15 cellular contexts compared by ENCODE assay signal in the genomic region with DNA sequence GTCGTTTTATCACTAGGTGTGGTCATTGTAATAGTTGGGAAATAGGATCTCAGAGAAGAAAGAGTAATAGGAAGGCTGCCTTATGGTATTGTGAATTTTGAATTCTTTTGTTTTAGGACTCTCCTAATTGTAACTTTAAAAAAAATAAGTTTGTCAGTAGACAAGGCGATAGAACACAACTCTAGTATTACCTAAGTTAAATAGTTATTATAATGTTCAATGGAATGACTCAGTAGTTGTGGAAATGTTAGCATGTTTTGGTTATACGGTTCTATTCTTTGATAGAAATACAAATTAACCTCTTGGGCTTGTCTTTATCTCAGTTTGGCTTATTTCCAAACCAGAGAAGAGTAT. TPM values are rescaled to one million over a fixed set of nuclear protein-coding genes. Genes with fewer than 3 reads are reported as not detected.
DNase-seq lines count a peak whose midpoint lies in the region; TF ChIP-seq lines count a peak whose summit lies in the region.
"Had no signal": no experiment of that assay in that cellular context is flagged by ENCODE, and none has a peak within 500 bp of the region (broad histone marks: within the 10 kb centered on the region; RNA-seq: fewer than 3 reads in every experiment).

No MANE protein-coding gene starts in this region.

- peak overlapping the region; percentile 75 to 80 (median 77) for H3K4me3 Mint-ChIP-seq in brain
- peak overlapping the region; percentile 67 for H3K4me3 Mint-ChIP-seq in mesothelial cell of epicardium
- H3K4me3 Mint-ChIP-seq in osteocyte (ENCODE audit: unreplicated experiment) = no peak overlapping the region

- H3K27ac Mint-ChIP-seq in brain (no peak overlapping the region), mesothelial cell of epicardium (no peak overlapping the region), osteocyte (ENCODE audit: unreplicated experiment) (no peak overlapping the region)

- peak overlapping the region; percentile 76 for H3K4me3 ChIP-seq in HUES48 (ENCODE audit: low read depth, low read length)

- peaks cover 47% of the 10 kb centered on the region for H3K4me1 ChIP-seq in HUES48 (ENCODE audit: control insufficient read depth, insufficient read depth, low read length)

- H3K36me3 Mint-ChIP-seq in brain (no peaks in the 10 kb centered on the region), mesothelial cell of epicardium (no peaks in the 10 kb centered on the region), osteocyte (ENCODE audit: unreplicated experiment) (no peaks in the 10 kb centered on the region)

- H3K9me3 ChIP-seq in HUES48 (ENCODE audit: control insufficient read depth, insufficient read depth, low read length) = no peaks in the 10 kb centered on the region
- H3K9me3 ChIP-seq: testis had no signal

- DNase-seq in NCI-H748 treated with DMSO at 0.1 percent for 48 hours (lab: John Stamatoyannopoulos, UW) (peak; percentile 83), NCI-H748 (lab: John Stamatoyannopoulos, UW; ENCODE audit: unreplicated experiment) (no peak), mesothelial cell of epicardium (ENCODE audit: low spot score in 2 of 2, unreplicated experiment in 2 of 2) (no peak), osteocyte (ENCODE audit: extremely low spot score, unreplicated experiment) (no peak), SHP77 treated with DMSO at 0.1 percent for 48 hours (lab: John Stamatoyannopoulos, UW) (no peak), T1000 (lab: John Stamatoyannopoulos, UW) (no peak)
- DNase-seq: activated naive CD4-positive, alpha-beta T cell treated with Interleukin-2 at 50 U/mL for 16 hours; central memory CD4-positive, alpha-beta T cell; foreskin melanocyte; MV-4-11; testis had no signal

- peaks cover 31% of the 10 kb centered on the region for H3K27me3 ChIP-seq in HUES48 (ENCODE audit: control insufficient read depth, insufficient read depth, low read length)
- H3K27me3 ChIP-seq: testis had no signal

- no peak overlapping the region for H3K27ac ChIP-seq in HUES48 (ENCODE audit: low read depth, low read length)
- H3K27ac ChIP-seq: testis had no signal

- H3K27me3 Mint-ChIP-seq in brain (peaks cover 47% of the 10 kb centered on the region), mesothelial cell of epicardium (ENCODE audit: low read depth) (peaks cover 73% of the 10 kb centered on the region), osteocyte (ENCODE audit: unreplicated experiment) (peaks cover 64% of the 10 kb centered on the region)

- TF ChIP-seq CTCF in brain (conservative IDR thresholded peaks at IDR 0.05) (no peak), mesothelial cell of epicardium (IDR thresholded peaks at IDR 0.05; ENCODE audit: unreplicated experiment) (no peak), osteocyte (IDR thresholded peaks at IDR 0.05) (no peak)

- H3K4me1 Mint-ChIP-seq in brain (peaks cover 13% of the 10 kb centered on the region), mesothelial cell of epicardium (peaks cover 11% of the 10 kb centered on the region), osteocyte (ENCODE audit: unreplicated experiment) (peaks cover 7% of the 10 kb centered on the region)

- no peaks in the 10 kb centered on the region for H3K36me3 ChIP-seq in HUES48 (ENCODE audit: control insufficient read depth, insufficient read depth, low read length)

- no peak overlapping the region for H3K9ac ChIP-seq in HUES48 (ENCODE audit: low read depth, low read length)

- H3K9me3 Mint-ChIP-seq in brain (no peaks in the 10 kb centered on the region), mesothelial cell of epicardium (no peaks in the 10 kb centered on the region), osteocyte (ENCODE audit: unreplicated experiment) (no peaks in the 10 kb centered on the region)

RNA-seq across cellular contexts. Expression of a gene that starts 1.4 kb away (rescaled TPM):
- not detected for polyA plus RNA-seq in brain (ENCODE audit: insufficient read depth, low read depth, low replicate concordance)
- 0.50 to 0.80 TPM (median 0.53 TPM) in 3 replicates for total RNA-seq in mesothelial cell of epicardium
- not detected in 2 replicates for total RNA-seq in osteocyte
- total RNA-seq: HepG2, kidney epithelial cell had no signal
- polyA plus RNA-seq: HepG2 had no signal
